ENCODE assay signal across 9 cellular contexts in genomic region chr12:109385339-109386078, GRCh38. TPM values are rescaled to one million over a fixed set of nuclear protein-coding genes. Genes with fewer than 3 reads are reported as not detected.
DNase-seq lines count a peak whose midpoint lies in the region; ATAC-seq and FAIRE-seq lines count a peak whose summit lies in the region.
"Had no signal": no experiment of that assay in that cellular context is flagged by ENCODE, and none has a peak within 500 bp of the region (broad histone marks: within the 10 kb centered on the region; RNA-seq: fewer than 3 reads in every experiment).

No MANE protein-coding gene starts in this region.

- no peak for FAIRE-seq in HTR-8/SVneo (lab: Jason Lieb, UNC)

- H3K4me1 ChIP-seq in naive thymus-derived CD4-positive, alpha-beta T cell (ENCODE audit: control insufficient read depth in 2 of 2, insufficient read depth in 2 of 2, low read length in 2 of 2): no peaks in the 10 kb centered on the region

- H3K9me3 ChIP-seq in naive thymus-derived CD4-positive, alpha-beta T cell (ENCODE audit: control insufficient read depth in 2 of 3, low read length in 3 of 3): no peaks in the 10 kb centered on the region

- CTCF ChIA-PET in naive thymus-derived CD4-positive, alpha-beta T cell (lab: Charles Lee): interaction anchor here (0.8 to 1.2 kb wide), 3 partner anchors 8 to 274 kb away, joined by 3 to 8 read pairs (median 4); no protein-coding TSS in a partner anchor

- DNase-seq in DMS153 (lab: John Stamatoyannopoulos, UW): peak; percentile 30
- DNase-seq in HTR-8/SVneo (ENCODE audit: insufficient read length, low spot score): peak; percentile 53
- peak; percentile 75 for DNase-seq in OCI-M1 (lab: John Stamatoyannopoulos, UW)
- DNase-seq in epidermal melanocyte (ENCODE audit: insufficient read length, low spot score): peak; percentile 62
- peak in 5 of 9 donors; percentile 2 to 28 (median 22) for DNase-seq in naive thymus-derived CD4-positive, alpha-beta T cell
- DNase-seq in effector CD4-positive, alpha-beta T cell: no peak
- no peak for DNase-seq in GF-D8 (lab: John Stamatoyannopoulos, UW)

- H3K27me3 ChIP-seq in naive thymus-derived CD4-positive, alpha-beta T cell (ENCODE audit: control insufficient read depth in 2 of 2, insufficient read depth in 2 of 2, low read length in 2 of 2): no peaks in the 10 kb centered on the region

- no peaks in the 10 kb centered on the region for H3K36me3 ChIP-seq in naive thymus-derived CD4-positive, alpha-beta T cell (ENCODE audit: control insufficient read depth in 2 of 3, insufficient read depth in 3 of 3, low read length in 3 of 3)

- H3K4me3 Mint-ChIP-seq in naive thymus-derived CD4-positive, alpha-beta T cell: no peak overlapping the region

- peaks cover 0 to 4% (median 0%) of the 10 kb centered on the region in 5 donors for H3K36me3 Mint-ChIP-seq in naive thymus-derived CD4-positive, alpha-beta T cell

- peaks cover 0 to 21% (median 4%) of the 10 kb centered on the region in 11 donors for H3K9me3 Mint-ChIP-seq in naive thymus-derived CD4-positive, alpha-beta T cell

- H3K27ac Mint-ChIP-seq in naive thymus-derived CD4-positive, alpha-beta T cell: no peak overlapping the region

- peak; percentile 32 for ATAC-seq in naive thymus-derived CD4-positive, alpha-beta T cell
- ATAC-seq in HG02852 (IDR thresholded peaks at IDR 0.05; ENCODE audit: unreplicated experiment): no peak

- no peaks in the 10 kb centered on the region for H3K4me1 Mint-ChIP-seq in naive thymus-derived CD4-positive, alpha-beta T cell

- H3K27me3 Mint-ChIP-seq in naive thymus-derived CD4-positive, alpha-beta T cell: peaks cover 27 to 45% (median 40%) of the 10 kb centered on the region in 5 donors

- POLR2A ChIA-PET in naive thymus-derived CD4-positive, alpha-beta T cell (lab: Charles Lee): no interaction called here

- H3K27ac ChIP-seq in naive thymus-derived CD4-positive, alpha-beta T cell (ENCODE audit: low read depth, low read length): no peak overlapping the region

- no peak overlapping the region for H3K4me3 ChIP-seq in naive thymus-derived CD4-positive, alpha-beta T cell (ENCODE audit: low read length)

- intact Hi-C loops in naive thymus-derived CD4-positive, alpha-beta T cell (cut with micrococcal nuclease): loop anchor here (1.0 to 10.0 kb wide), 5 partner anchors 121 to 721 kb away; no protein-coding TSS in a partner anchor

RNA-seq across cellular contexts. Expression of gene MYO1H, which starts 37.8 kb away (rescaled TPM):
- under 1 TPM in 1 of 5 experiments, not detected in 4; 0.49 TPM for total RNA-seq in naive thymus-derived CD4-positive, alpha-beta T cell
- not detected for polyA plus RNA-seq in naive thymus-derived CD4-positive, alpha-beta T cell
- total RNA-seq: T-helper 2 cell treated with Interferon-gamma antibody and Interleukin-4, amounts not matched to agents 100 ng/mL and 5 ng/mL, for 36 hours had no signal

Comparison
In these comparisons a context has a peak if more than half of its experiments do, and no peak if none do; other contexts are left out.
1. DNase-seq: peak in DMS153 (single experiment), HTR-8/SVneo (single experiment), OCI-M1 (single experiment), epidermal melanocyte (single experiment) and naive thymus-derived CD4-positive, alpha-beta T cell (5 of 9); none in effector CD4-positive, alpha-beta T cell (single experiment) and GF-D8 (single experiment).